19 cellular contexts compared by ENCODE assay signal in the genomic region with DNA sequence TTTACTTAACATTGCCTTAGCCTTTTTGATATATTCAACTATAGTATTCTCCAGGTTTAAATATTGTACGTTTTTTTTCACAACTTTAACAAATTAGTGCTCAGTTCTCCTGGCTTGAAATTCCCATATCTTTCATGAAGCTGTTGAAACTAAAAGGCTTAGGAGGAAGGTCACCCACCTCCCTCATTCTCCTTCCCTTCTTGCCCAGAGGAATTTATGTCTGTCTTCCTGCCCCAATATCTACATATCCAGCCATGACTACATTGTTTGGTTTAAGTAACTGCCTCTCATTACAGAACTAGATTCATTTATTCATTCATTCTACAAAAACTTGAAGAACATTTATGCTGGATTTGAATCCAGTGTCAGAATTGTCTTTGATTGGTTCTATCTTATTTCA.
"Had no signal": no experiment of that assay in that cellular context is flagged by ENCODE, and none has a peak within 500 bp of the region (broad histone marks: within the 10 kb centered on the region; RNA-seq: fewer than 3 reads in every experiment).

No MANE protein-coding gene starts in this region.

- DNase-seq: activated CD4-positive, alpha-beta T cell treated with anti-CD3 and anti-CD28 coated beads, Interleukin-2, amount 10 ng/mL, durations not matched to agents 7 days and 5 days; activated CD4-positive, CD25-positive, alpha-beta regulatory T cell treated with anti-CD3 and anti-CD28 coated beads, Interleukin-2, amount 50 U/mL, for 72 hours; activated CD8-positive, alpha-beta T cell treated with anti-CD3 and anti-CD28 coated beads for 36 hours; activated gamma-delta T cell treated with Interleukin-2 at 50 U/mL for 16 hours; cortex of kidney; gastrocnemius medialis; left colon; mucosa of descending colon; small intestine; stimulated activated CD4-positive, alpha-beta T cell treated with anti-CD3 and anti-CD28 coated beads, Interleukin-15, amount 100 ng/mL, for 24 hours; transverse colon; uterus had no signal

- H3K4me1 ChIP-seq: ascending aorta, uterus had no signal

- H3K27me3 ChIP-seq: ascending aorta had no signal

- H3K27ac ChIP-seq: ascending aorta, breast epithelium, gastrocnemius medialis, transverse colon, uterus had no signal

- H3K36me3 ChIP-seq: ascending aorta, breast epithelium, gastrocnemius medialis, transverse colon, uterus had no signal

- ATAC-seq: activated CD8-positive, alpha-beta T cell treated with anti-CD3 and anti-CD28 coated beads for 36 hours; activated naive CD4-positive, alpha-beta T cell treated with anti-CD3 and anti-CD28 coated beads, Interleukin-2, amount 50 U/mL, for 72 hours; gastrocnemius medialis; left colon; mucosa of descending colon; sciatic nerve; stimulated activated memory B cell treated with anti-CD40 and anti-IgM and Interleukin-4, amounts not matched to agents 10 μg/mL and 1 μg/mL and 100 μg/mL, for 72 hours had no signal

- H3K27ac Mint-ChIP-seq: activated CD4-positive, alpha-beta T cell treated with anti-CD3 and anti-CD28 coated beads, Interleukin-2, amount 10 ng/mL, durations not matched to agents 7 days and 5 days; activated CD8-positive, alpha-beta T cell treated with anti-CD3 and anti-CD28 coated beads for 36 hours; activated naive CD4-positive, alpha-beta T cell treated with anti-CD3 and anti-CD28 coated beads, Interleukin-2, amount 50 U/mL, for 72 hours; memory B cell; stimulated activated memory B cell treated with anti-CD40 and anti-IgM and Interleukin-4, amounts not matched to agents 10 μg/mL and 1 μg/mL and 100 μg/mL, for 72 hours had no signal

- H3K4me3 ChIP-seq: ascending aorta, breast epithelium, gastrocnemius medialis, mucosa of descending colon, transverse colon, uterus had no signal

- H3K4me3 Mint-ChIP-seq: activated CD4-positive, alpha-beta T cell treated with anti-CD3 and anti-CD28 coated beads, Interleukin-2, amount 10 ng/mL, durations not matched to agents 7 days and 5 days; activated CD8-positive, alpha-beta T cell treated with anti-CD3 and anti-CD28 coated beads for 36 hours; memory B cell; neural crest cell; stimulated activated memory B cell treated with anti-CD40 and anti-IgM and Interleukin-4, amounts not matched to agents 10 μg/mL and 1 μg/mL and 100 μg/mL, for 72 hours had no signal

- H3K9me3 ChIP-seq: ascending aorta, breast epithelium, gastrocnemius medialis, mucosa of descending colon, transverse colon, uterus had no signal
